32 cellular contexts compared by ENCODE assay signal in genomic region chr7:144650439-144650838, GRCh38.
"Had no signal": no experiment of that assay in that cellular context is flagged by ENCODE, and none has a peak within 500 bp of the region (broad histone marks: within the 10 kb centered on the region; RNA-seq: fewer than 3 reads in every experiment).

No MANE protein-coding gene starts in this region.

- ATAC-seq: activated CD8-positive, alpha-beta T cell treated with anti-CD3 and anti-CD28 coated beads for 36 hours; activated naive CD4-positive, alpha-beta T cell treated with anti-CD3 and anti-CD28 coated beads, Interleukin-2, amount 50 U/mL, for 72 hours; activated T-cell treated with anti-CD3 and anti-CD28 coated beads, Interleukin-2, amount 50 U/mL, for 4 hours; activated T-cell treated with anti-CD3 and anti-CD28 coated beads, Interleukin-2, amount 50 U/mL, for 72 hours; activated T-helper 17 cell treated with anti-CD3 and anti-CD28 coated beads, Interleukin-2, amount 50 U/mL, for 72 hours; body of pancreas had no signal

- H3K27ac ChIP-seq: adrenal gland, body of pancreas, brain microvascular endothelial cell, breast epithelium, VCaP had no signal

- DNase-seq: activated B cell treated with CpG ODN at 0.5 μM for 24 hours; activated CD4-positive, alpha-beta memory T cell treated with anti-CD3 and anti-CD28 coated beads for 36 hours; activated CD4-positive, alpha-beta T cell treated with anti-CD3 and anti-CD28 coated beads for 4 hours; activated CD4-positive, alpha-beta T cell treated with anti-CD3 and anti-CD28 coated beads, Interleukin-2, amount 10 ng/mL, durations not matched to agents 24 days and 14 days; activated CD4-positive, alpha-beta T cell treated with anti-CD3 and anti-CD28 coated beads, Interleukin-2, amount 50 U/mL, for 1 hour; activated CD4-positive, alpha-beta T cell treated with anti-CD3 and anti-CD28 coated beads, Interleukin-2, amount 50 U/mL, for 4 hours; activated CD4-positive, CD25-positive, alpha-beta regulatory T cell treated with anti-CD3 and anti-CD28 coated beads, Interleukin-2, amount 50 U/mL, for 72 hours; activated CD8-positive, alpha-beta memory T cell treated with anti-CD3 and anti-CD28 coated beads, Interleukin-2, amount 50 U/mL, for 4 hours; activated CD8-positive, alpha-beta T cell treated with anti-CD3 and anti-CD28 coated beads for 36 hours; activated effector memory CD4-positive, alpha-beta T cell treated with anti-CD3 and anti-CD28 coated beads, Interleukin-2, amount 50 U/mL, for 16 hours; activated gamma-delta T cell treated with Interleukin-2 at 50 U/mL for 16 hours; activated naive CD4-positive, alpha-beta T cell; activated naive CD4-positive, alpha-beta T cell treated with anti-CD3 and anti-CD28 coated beads for 36 hours; activated naive CD4-positive, alpha-beta T cell treated with anti-CD3 and anti-CD28 coated beads, Interleukin-2, amount 50 U/mL, for 16 hours; activated naive CD8-positive, alpha-beta T cell treated with anti-CD3 and anti-CD28 coated beads for 36 hours; activated T-cell treated with anti-CD3 and anti-CD28 coated beads for 4 hours; activated T-cell treated with anti-CD3 and anti-CD28 coated beads, Interleukin-2, amount 50 U/mL, for 1 hour; activated T-cell treated with anti-CD3 and anti-CD28 coated beads, Interleukin-2, amount 50 U/mL, for 4 hours; activated T-cell treated with anti-CD3 and anti-CD28 coated beads, Interleukin-2, amount 50 U/mL, for 72 hours; adrenal gland; amniotic stem cell; body of pancreas; brain microvascular endothelial cell; central memory CD4-positive, alpha-beta T cell; SW 1271; T-helper 1 cell; T-helper 2 cell; T-helper 9 cell had no signal

- H3K36me3 ChIP-seq: adrenal gland, brain microvascular endothelial cell, breast epithelium had no signal

- H3K4me3 ChIP-seq: adrenal gland, body of pancreas, breast epithelium had no signal

- H3K27me3 ChIP-seq: adrenal gland, body of pancreas, brain microvascular endothelial cell, breast epithelium had no signal

- H3K4me1 ChIP-seq: adrenal gland, body of pancreas, breast epithelium had no signal

- H3K9me3 ChIP-seq: adrenal gland, body of pancreas had no signal
